In genomic region chr1:92989936-92990582, GRCh38 we compare ENCODE assay signal across 13 cellular contexts. TPM values are rescaled to one million over a fixed set of nuclear protein-coding genes. Genes with fewer than 3 reads are reported as not detected.
DNase-seq lines count a peak whose midpoint lies in the region; ATAC-seq and TF ChIP-seq lines count a peak whose summit lies in the region.
"Had no signal": no experiment of that assay in that cellular context is flagged by ENCODE, and none has a peak within 500 bp of the region (broad histone marks: within the 10 kb centered on the region; RNA-seq: fewer than 3 reads in every experiment).

No MANE protein-coding gene starts in this region.

- no peaks in the 10 kb centered on the region for H3K9me3 ChIP-seq in effector memory CD4-positive, alpha-beta T cell (ENCODE audit: control insufficient read depth, low read length)
- H3K9me3 ChIP-seq in H9 (ENCODE audit: control insufficient read depth, low read depth, low read length), result no peaks in the 10 kb centered on the region
- H3K9me3 ChIP-seq: body of pancreas, lower lobe of right lung had no signal

- no peak for ATAC-seq in T-cell (replicated peaks in 1 of 4)
- no peak for ATAC-seq in stimulated activated effector memory CD8-positive, alpha-beta T cell treated with anti-CD3 and anti-CD28 coated beads, Interleukin-12 subunit alpha, Interleukin-12 subunit beta, amount 100 ng/mL, for 72 hours
- ATAC-seq: body of pancreas had no signal

- H3K9ac ChIP-seq in H9 (ENCODE audit: extremely low read depth, insufficient read length, low read length), result no peak overlapping the region
- H3K9ac ChIP-seq: parathyroid adenoma had no signal

- H3K36me3 ChIP-seq in effector memory CD4-positive, alpha-beta T cell (ENCODE audit: control insufficient read depth, insufficient read depth, low read length), result no peaks in the 10 kb centered on the region
- H3K36me3 ChIP-seq: lower lobe of right lung had no signal

- H3K27me3 Mint-ChIP-seq in activated T-cell treated with anti-CD3 and anti-CD28 coated beads, Interleukin-2, amount 50 U/mL, for 24 hours, result no peaks in the 10 kb centered on the region
- no peaks in the 10 kb centered on the region for H3K27me3 Mint-ChIP-seq in T-cell
- no peaks in the 10 kb centered on the region; the same call in 1 of the 2 replicates for H3K27me3 Mint-ChIP-seq in H9 (ENCODE audit: low read depth)

- H3K4me1 Mint-ChIP-seq in activated T-cell treated with anti-CD3 and anti-CD28 coated beads, Interleukin-2, amount 50 U/mL, for 24 hours (ENCODE audit: low read depth), result peaks cover 54% of the 10 kb centered on the region
- peaks cover 48 to 50% (median 49%) of the 10 kb centered on the region in 3 donors for H3K4me1 Mint-ChIP-seq in T-cell
- peaks cover 32% of the 10 kb centered on the region for H3K4me1 Mint-ChIP-seq in stimulated activated effector memory CD8-positive, alpha-beta T cell treated with anti-CD3 and anti-CD28 coated beads, Interleukin-12 subunit alpha, Interleukin-12 subunit beta, amount 100 ng/mL, for 72 hours
- peaks cover 2 to 5% of the 10 kb centered on the region in 2 experiments; a peak in 2 of 4 replicates for H3K4me1 Mint-ChIP-seq in H9

- no peak overlapping the region for H3K56ac ChIP-seq in H9 (ENCODE audit: insufficient read length, low read depth, low read length)

- no peak overlapping the region for H4K5ac ChIP-seq in H9 (ENCODE audit: insufficient read length, low read depth, low read length)

- no CpG with 5 or more reads among the region's 6 CpGs for WGBS in H9 (ENCODE audit: extremely low coverage, insufficient read length, low lambda C conversion rate)

- H4K8ac ChIP-seq in H9 (replicated peaks; ENCODE audit: insufficient read length, low read depth, low read length), result no peak overlapping the region

- no peak overlapping the region for H3K14ac ChIP-seq in H9 (ENCODE audit: insufficient read depth, low read length)

- H3K79me2 ChIP-seq in H9 (ENCODE audit: insufficient read depth, low read length), result no peaks in the 10 kb centered on the region
- H3K79me2 ChIP-seq: parathyroid adenoma had no signal

- H3K4me1 ChIP-seq in effector memory CD4-positive, alpha-beta T cell (ENCODE audit: control insufficient read depth, insufficient read depth, low read length, poor library complexity, severe bottlenecking), result peaks cover 34% of the 10 kb centered on the region
- no peaks in the 10 kb centered on the region for H3K4me1 ChIP-seq in H9 (ENCODE audit: insufficient read depth, low read length)
- H3K4me1 ChIP-seq: lower lobe of right lung had no signal

- TF ChIP-seq CTCF in H9 (conservative IDR thresholded peaks at IDR 0.05), result no peak

- peak overlapping the region; percentile 48 for H3K27ac ChIP-seq in effector memory CD4-positive, alpha-beta T cell (ENCODE audit: insufficient read depth, low read length, poor library complexity, severe bottlenecking)
- no peak overlapping the region for H3K27ac ChIP-seq in H9 (ENCODE audit: insufficient read length, low read depth, low read length)
- H3K27ac ChIP-seq: body of pancreas, lower lobe of right lung, parathyroid adenoma had no signal

- H4K91ac ChIP-seq in H9 (ENCODE audit: insufficient read length, low read depth, low read length), result no peak overlapping the region

- no peak overlapping the region for H2BK5ac ChIP-seq in H9 (ENCODE audit: insufficient read length, low read length)

- H3K9me3 Mint-ChIP-seq in activated T-cell treated with anti-CD3 and anti-CD28 coated beads, Interleukin-2, amount 50 U/mL, for 24 hours, result no peaks in the 10 kb centered on the region
- H3K9me3 Mint-ChIP-seq in T-cell (no peaks in the 10 kb centered on the region), H9 (no peaks in the 10 kb centered on the region)
- no peaks in the 10 kb centered on the region for H3K9me3 Mint-ChIP-seq in stimulated activated effector memory CD8-positive, alpha-beta T cell treated with anti-CD3 and anti-CD28 coated beads, Interleukin-12 subunit alpha, Interleukin-12 subunit beta, amount 100 ng/mL, for 72 hours

- H2BK20ac ChIP-seq in H9 (ENCODE audit: low read depth, low read length, poor library complexity, severe bottlenecking), result no peak overlapping the region

- H3K4me3 ChIP-seq in effector memory CD4-positive, alpha-beta T cell (ENCODE audit: insufficient read depth, low read depth, low read length, poor library complexity, severe bottlenecking), result no peak overlapping the region
- H3K4me3 ChIP-seq: body of pancreas, lower lobe of right lung had no signal

- POLR2A ChIA-PET in T-cell (lab: Charles Lee), result interaction anchor here (0.5 to 1.1 kb wide), 6 partner anchors 9 to 159 kb away, joined by 3 to 4 read pairs (median 4); no protein-coding TSS in a partner anchor

- no peak overlapping the region for H2AFZ ChIP-seq in H9 (ENCODE audit: low read length)
- H2AFZ ChIP-seq: parathyroid adenoma had no signal

- no peak overlapping the region for H3K4ac ChIP-seq in H9 (ENCODE audit: low read depth, low read length)

- H2BK120ac ChIP-seq in H9 (ENCODE audit: low read depth, low read length, poor library complexity, severe bottlenecking), result no peak overlapping the region

- no peaks in the 10 kb centered on the region for H3K36me3 Mint-ChIP-seq in activated T-cell treated with anti-CD3 and anti-CD28 coated beads, Interleukin-2, amount 50 U/mL, for 24 hours (ENCODE audit: low read depth)
- no peaks in the 10 kb centered on the region for H3K36me3 Mint-ChIP-seq in T-cell
- H3K36me3 Mint-ChIP-seq in stimulated activated effector memory CD8-positive, alpha-beta T cell treated with anti-CD3 and anti-CD28 coated beads, Interleukin-12 subunit alpha, Interleukin-12 subunit beta, amount 100 ng/mL, for 72 hours, result no peaks in the 10 kb centered on the region
- H3K36me3 Mint-ChIP-seq in H9 (ENCODE audit: insufficient read depth in 1 of 3, low read depth in 3 of 3), result no peaks in the 10 kb centered on the region

- no peak overlapping the region for H2BK15ac ChIP-seq in H9 (ENCODE audit: low read depth, low read length)

- no peaks in the 10 kb centered on the region for H3K27me3 ChIP-seq in effector memory CD4-positive, alpha-beta T cell (replicated peaks; ENCODE audit: control insufficient read depth, insufficient read depth, low read length, poor library complexity, severe bottlenecking)
- H3K27me3 ChIP-seq in H9 (ENCODE audit: insufficient read depth, low read length), result no peaks in the 10 kb centered on the region
- H3K27me3 ChIP-seq: body of pancreas had no signal

- DNase-seq in activated T-cell treated with anti-CD3 and anti-CD28 coated beads, Interleukin-2, amount 50 U/mL, for 24 hours, result no peak
- DNase-seq in activated T-cell treated with anti-CD3 and anti-CD28 coated beads for 4 hours, result no peak
- DNase-seq in T-cell, result no peak
- DNase-seq in effector memory CD4-positive, alpha-beta T cell, result no peak
- DNase-seq in stimulated activated effector memory CD8-positive, alpha-beta T cell treated with anti-CD3 and anti-CD28 coated beads, Interleukin-12 subunit alpha, Interleukin-12 subunit beta, amount 100 ng/mL, for 72 hours (ENCODE audit: low spot score in 2 of 2), result peak in 1 of 2 donors; percentile 44
- DNase-seq in H9, result no peak
- DNase-seq in dermis blood vessel endothelial cell, result no peak
- no peak for DNase-seq in pons (ENCODE audit: low spot score)
- DNase-seq: body of pancreas, lower lobe of right lung, NCI-H1105, NCI-H524 treated with DMSO at 0.1 percent for 48 hours had no signal

- H3K23ac ChIP-seq in H9 (ENCODE audit: insufficient read length, low read depth, low read length), result no peak overlapping the region

- CTCF ChIA-PET in T-cell (lab: Charles Lee), result interaction anchor here (0.6 to 1.9 kb wide), 12 partner anchors 9 to 456 kb away, joined by 3 to 24 read pairs (median 4); partner anchors contain the start of gene DIPK1A (in 1 of the 2)

- H3K18ac ChIP-seq in H9 (ENCODE audit: insufficient read length, low read depth, low read length), result no peak overlapping the region

- no peaks in the 10 kb centered on the region for H3K23me2 ChIP-seq in H9 (ENCODE audit: insufficient read length, low read depth, low read length, poor library complexity, severe bottlenecking)

- H3K4me2 ChIP-seq in H9 (ENCODE audit: insufficient read depth, insufficient read length, low read length), result no peak overlapping the region

- H2AK5ac ChIP-seq in H9 (ENCODE audit: insufficient read length, low read length), result no peak overlapping the region

- H3K79me1 ChIP-seq in H9 (ENCODE audit: insufficient read depth, low read depth, low read length, poor library complexity, severe bottlenecking), result no peaks in the 10 kb centered on the region

- no peak overlapping the region for H3T11ph ChIP-seq in H9 (ENCODE audit: low read length)

- H4K20me1 ChIP-seq in H9 (ENCODE audit: control insufficient read depth, insufficient read depth, insufficient read length), result no peaks in the 10 kb centered on the region

- no peak overlapping the region for H3K4me3 Mint-ChIP-seq in activated T-cell treated with anti-CD3 and anti-CD28 coated beads, Interleukin-2, amount 50 U/mL, for 24 hours
- H3K4me3 Mint-ChIP-seq in T-cell (peak overlapping the region in 2 of 3 donors; percentile 52 to 58), H9 (no peak overlapping the region)
- H3K4me3 Mint-ChIP-seq in stimulated activated effector memory CD8-positive, alpha-beta T cell treated with anti-CD3 and anti-CD28 coated beads, Interleukin-12 subunit alpha, Interleukin-12 subunit beta, amount 100 ng/mL, for 72 hours, result peak overlapping the region; percentile 36

- no peak overlapping the region for H2BK12ac ChIP-seq in H9 (ENCODE audit: insufficient read length, low read depth, low read length)

- peak overlapping the region; percentile 76 for H3K27ac Mint-ChIP-seq in activated T-cell treated with anti-CD3 and anti-CD28 coated beads, Interleukin-2, amount 50 U/mL, for 24 hours
- H3K27ac Mint-ChIP-seq in T-cell (peak overlapping the region; percentile 80 to 85), H9 (peak overlapping the region in 1 of 3 experiments; percentile 16; a peak in 1 of 7 replicates)
- peak overlapping the region; percentile 88 for H3K27ac Mint-ChIP-seq in stimulated activated effector memory CD8-positive, alpha-beta T cell treated with anti-CD3 and anti-CD28 coated beads, Interleukin-12 subunit alpha, Interleukin-12 subunit beta, amount 100 ng/mL, for 72 hours

RNA-seq across cellular contexts. Expression of gene DIPK1A, which starts 28.8 kb away (rescaled TPM):
- total RNA-seq in T-cell (10 to 100 TPM in 4 of 5 donors, 1 to 10 TPM in 1; 8.9 to 16.0 (median 14.4) TPM), H9 (2021) (3.3 and 3.8 TPM in 2 replicates), dermis blood vessel endothelial cell (0.47 and 0.68 TPM in 2 replicates)

Comparison
In these comparisons a context has a peak if more than half of its experiments do, and no peak if none do; other contexts are left out.
1. H3K4me3 Mint-ChIP-seq: peak in T-cell (2 of 3) and stimulated activated effector memory CD8-positive, alpha-beta T cell treated with anti-CD3 and anti-CD28 coated beads, Interleukin-12 subunit alpha, Interleukin-12 subunit beta, amount 100 ng/mL, for 72 hours (single experiment); none in activated T-cell treated with anti-CD3 and anti-CD28 coated beads, Interleukin-2, amount 50 U/mL, for 24 hours (single experiment) and H9 (0 of 2).